8 cellular contexts compared by ENCODE assay signal in the genomic region with DNA sequence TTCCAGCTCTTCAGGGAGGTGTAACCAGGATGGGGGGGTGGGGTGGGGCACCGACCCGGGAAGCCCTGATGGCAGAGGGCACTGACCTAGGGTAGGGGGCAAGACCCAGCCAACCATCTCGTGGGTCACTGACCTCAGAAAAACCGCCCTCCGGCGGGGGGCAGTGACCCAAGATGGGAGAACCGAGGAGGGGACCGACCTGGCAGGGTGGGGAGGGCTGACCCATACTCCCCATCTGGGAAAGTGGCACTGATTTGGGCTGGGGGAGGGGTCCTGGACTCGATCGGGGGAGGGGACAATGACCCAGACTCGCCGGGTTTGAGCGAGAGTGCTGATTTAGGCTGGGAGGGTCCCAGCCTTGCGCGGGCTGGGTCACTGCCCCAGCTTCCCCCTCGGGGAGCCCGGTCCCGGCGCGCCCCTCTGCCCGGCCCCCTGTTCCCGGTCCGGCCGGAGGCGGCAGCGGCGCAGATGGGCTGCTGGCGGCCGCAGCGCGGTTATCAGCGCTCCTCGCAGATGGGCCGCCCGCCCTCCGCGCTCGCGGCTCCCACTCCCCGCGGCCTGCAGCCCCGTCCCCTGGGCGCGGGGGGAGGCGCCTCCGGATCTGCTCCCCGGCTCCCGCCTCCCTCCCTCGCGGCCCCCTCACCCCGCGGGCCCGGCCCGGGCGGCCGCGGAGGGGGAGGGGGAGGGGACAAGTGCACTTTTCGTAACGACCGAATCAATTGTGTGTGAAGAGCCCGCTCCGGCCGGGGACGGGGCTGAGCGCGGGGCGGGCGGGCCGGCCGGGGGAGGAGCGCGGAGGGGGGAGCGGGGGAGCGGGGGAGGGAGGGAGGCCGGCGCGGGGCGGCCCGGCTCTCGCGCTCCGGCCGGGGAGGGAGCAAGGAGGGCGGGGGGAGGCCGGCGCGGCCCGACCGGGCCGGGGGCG. TPM values are rescaled to one million over a fixed set of nuclear protein-coding genes. Genes with fewer than 3 reads are reported as not detected.
DNase-seq lines count a peak whose midpoint lies in the region; ATAC-seq and TF ChIP-seq lines count a peak whose summit lies in the region.

No MANE protein-coding gene starts in this region.

- POLR2A ChIA-PET in HCT116 (lab: Charles Lee): no interaction called here

- BruUV-seq in HCT116 (replicated peaks; lab: Mats Ljungman, UMichigan): no TSS peak

- CTCF ChIA-PET in HCT116 (lab: Charles Lee): no interaction called here

- peak overlapping the region; percentile 90 for H3K4me2 ChIP-seq in HCT116 (ENCODE audit: low read length)

- no peak for TF ChIP-seq EP300 in ovary (IDR thresholded peaks at IDR 0.05)

- H2AFZ ChIP-seq in HCT116 (ENCODE audit: low read depth, low read length, poor library complexity, severe bottlenecking): no peak overlapping the region

- H3K36me3 ChIP-seq in HCT116 (ENCODE audit: control insufficient read depth in 1 of 2, insufficient read depth in 2 of 2, low read length in 2 of 2): no peaks in the 10 kb centered on the region
- no peaks in the 10 kb centered on the region for H3K36me3 ChIP-seq in ovary

- H3K9ac ChIP-seq in HCT116 (ENCODE audit: low read length): peak overlapping the region; percentile 57; the same call in 1 of the 2 replicates

- H3K79me2 ChIP-seq in HCT116 (ENCODE audit: insufficient read depth, low read length): no peaks in the 10 kb centered on the region

- H3K27ac ChIP-seq in HCT116 (ENCODE audit: low read depth, low read length) (peak overlapping the region; percentile 42; the same call in 1 of the 2 replicates), ovary (peak overlapping the region in 1 of 2 donors; percentile 40)

- H3K27me3 ChIP-seq in HCT116 (ENCODE audit: insufficient read depth, low read length): no peaks in the 10 kb centered on the region
- H3K27me3 ChIP-seq in ovary: no peaks in the 10 kb centered on the region

- WGBS in ovary, 3 donors: 4 to 20% (median 5%) methylated on average over 20 to 86 of the region's 91 CpGs

- no peak for TF ChIP-seq POLR2A in HCT116 (IDR thresholded peaks at IDR 0.05; ENCODE audit: borderline replicate concordance, extremely low read depth, insufficient read depth, insufficient read length)
- no peak for TF ChIP-seq POLR2A in ovary (IDR thresholded peaks at IDR 0.05)

- H4K20me1 ChIP-seq in HCT116 (ENCODE audit: insufficient read depth): no peaks in the 10 kb centered on the region

- intact Hi-C loops in HCT116 (cut with micrococcal nuclease): no loop called here
- intact Hi-C loops in ovary (cut with DNase I): no loop called here

- no peak for DNase-seq in AG10803 (ENCODE audit: low read depth)
- DNase-seq in HCT116 (ENCODE audit: low read depth, low spot score): no peak
- peak; percentile 72 for DNase-seq in activated CD8-positive, alpha-beta memory T cell treated with anti-CD3 and anti-CD28 coated beads for 24 hours
- no peak for DNase-seq in fibroblast of the aortic adventitia (ENCODE audit: low read depth)
- DNase-seq in ovary: peak; percentile 26 to 61 (median 56)
- no peak for DNase-seq in KG1 (lab: John Stamatoyannopoulos, UW)
- no peak for DNase-seq in RKO (ENCODE audit: low spot score)

- no peak for TF ChIP-seq RAD21 in HCT116 (IDR thresholded peaks at IDR 0.05; ENCODE audit: low read depth)

- RAD21 ChIA-PET in HCT116 (lab: Charles Lee; ENCODE audit: low non-redundant PET in 1 of 2, low total read pairs in 2 of 2, uncharacterized antibody in 2 of 2, unreplicated experiment in 2 of 2): no interaction called here

- ATAC-seq in HCT116 (peak; percentile 37), GM21619 (IDR thresholded peaks at IDR 0.05; ENCODE audit: unreplicated experiment) (no peak)

- H3K4me1 ChIP-seq in HCT116 (ENCODE audit: control insufficient read depth in 1 of 2, insufficient read depth in 2 of 2, low read length in 2 of 2) (peaks cover 4 to 32% of the 10 kb centered on the region in 2 experiments; a peak in 3 of 4 replicates), ovary (ENCODE audit: insufficient read depth) (peaks cover 6% of the 10 kb centered on the region)

- H3K4me3 ChIP-seq in AG10803 (ENCODE audit: low read length) (peak overlapping the region; percentile 9; the same call in 1 of the 2 replicates), HCT116 (replicated peaks in 1 of 2; ENCODE audit: low read depth in 1 of 2, low read length in 2 of 2) (peak overlapping the region in 1 of 2 experiments; percentile 73; a peak in 1 of 4 replicates), fibroblast of the aortic adventitia (ENCODE audit: low read depth, low read length) (peak overlapping the region; percentile 48), ovary (peak overlapping the region; percentile 52)

- H3K9me3 ChIP-seq in HCT116 (ENCODE audit: control insufficient read depth in 1 of 2, insufficient read depth in 1 of 2, low read depth in 1 of 2, low read length in 2 of 2): no peaks in the 10 kb centered on the region
- no peaks in the 10 kb centered on the region for H3K9me3 ChIP-seq in ovary

- H3K9me2 ChIP-seq in HCT116 (ENCODE audit: insufficient read depth): no peaks in the 10 kb centered on the region

- TF ChIP-seq CTCF in AG10803 (conservative IDR thresholded peaks at IDR 0.05; ENCODE audit: low read length) (no peak), HCT116 (IDR thresholded peaks at IDR 0.05 in 2 of 3, conservative IDR thresholded peaks at IDR 0.05 in 1 of 3; ENCODE audit: borderline replicate concordance in 1 of 3, insufficient read depth in 1 of 3, low read depth in 2 of 3, low read length in 2 of 3) (no peak), fibroblast of the aortic adventitia (IDR thresholded peaks at IDR 0.05; ENCODE audit: insufficient read depth, low read length) (no peak), ovary (IDR thresholded peaks at IDR 0.05) (no peak)

TF ChIP-seq in HCT116, 20 proteins besides CTCF, POLR2A, EP300 and RAD21:
- TF ChIP-seq EZH2phosphoT487 (IDR thresholded peaks at IDR 0.05; ENCODE audit: borderline replicate concordance): no peak
- no peak for TF ChIP-seq JUND (IDR thresholded peaks at IDR 0.05)
- no peak for TF ChIP-seq SP1 (IDR thresholded peaks at IDR 0.05; ENCODE audit: low read depth)
- TF ChIP-seq TCF7L2 (IDR thresholded peaks at IDR 0.05; ENCODE audit: borderline replicate concordance, extremely low read depth, insufficient read depth, insufficient read length): no peak
- no peak for TF ChIP-seq EGR1 (IDR thresholded peaks at IDR 0.05; ENCODE audit: low read depth)
- TF ChIP-seq SIN3A (IDR thresholded peaks at IDR 0.05; ENCODE audit: low read depth): no peak
- TF ChIP-seq EZH2 (IDR thresholded peaks at IDR 0.05): no peak
- TF ChIP-seq YY1 (IDR thresholded peaks at IDR 0.05; ENCODE audit: extremely low read depth, insufficient replicate concordance, low read depth, low read length): no peak
- TF ChIP-seq CBX3 (IDR thresholded peaks at IDR 0.05; ENCODE audit: low read depth): no peak
- no peak for TF ChIP-seq SRF (IDR thresholded peaks at IDR 0.05; ENCODE audit: low read depth)
- TF ChIP-seq, protein P1, sequence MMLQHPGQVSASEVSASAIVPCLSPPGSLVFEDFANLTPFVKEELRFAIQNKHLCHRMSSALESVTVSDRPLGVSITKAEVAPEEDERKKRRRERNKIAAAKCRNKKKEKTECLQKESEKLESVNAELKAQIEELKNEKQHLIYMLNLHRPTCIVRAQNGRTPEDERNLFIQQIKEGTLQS (IDR thresholded peaks at IDR 0.05): no peak
- no peak for TF ChIP-seq ZNF274 (IDR thresholded peaks at IDR 0.05; ENCODE audit: low read depth, low read length)
- TF ChIP-seq, protein P2, sequence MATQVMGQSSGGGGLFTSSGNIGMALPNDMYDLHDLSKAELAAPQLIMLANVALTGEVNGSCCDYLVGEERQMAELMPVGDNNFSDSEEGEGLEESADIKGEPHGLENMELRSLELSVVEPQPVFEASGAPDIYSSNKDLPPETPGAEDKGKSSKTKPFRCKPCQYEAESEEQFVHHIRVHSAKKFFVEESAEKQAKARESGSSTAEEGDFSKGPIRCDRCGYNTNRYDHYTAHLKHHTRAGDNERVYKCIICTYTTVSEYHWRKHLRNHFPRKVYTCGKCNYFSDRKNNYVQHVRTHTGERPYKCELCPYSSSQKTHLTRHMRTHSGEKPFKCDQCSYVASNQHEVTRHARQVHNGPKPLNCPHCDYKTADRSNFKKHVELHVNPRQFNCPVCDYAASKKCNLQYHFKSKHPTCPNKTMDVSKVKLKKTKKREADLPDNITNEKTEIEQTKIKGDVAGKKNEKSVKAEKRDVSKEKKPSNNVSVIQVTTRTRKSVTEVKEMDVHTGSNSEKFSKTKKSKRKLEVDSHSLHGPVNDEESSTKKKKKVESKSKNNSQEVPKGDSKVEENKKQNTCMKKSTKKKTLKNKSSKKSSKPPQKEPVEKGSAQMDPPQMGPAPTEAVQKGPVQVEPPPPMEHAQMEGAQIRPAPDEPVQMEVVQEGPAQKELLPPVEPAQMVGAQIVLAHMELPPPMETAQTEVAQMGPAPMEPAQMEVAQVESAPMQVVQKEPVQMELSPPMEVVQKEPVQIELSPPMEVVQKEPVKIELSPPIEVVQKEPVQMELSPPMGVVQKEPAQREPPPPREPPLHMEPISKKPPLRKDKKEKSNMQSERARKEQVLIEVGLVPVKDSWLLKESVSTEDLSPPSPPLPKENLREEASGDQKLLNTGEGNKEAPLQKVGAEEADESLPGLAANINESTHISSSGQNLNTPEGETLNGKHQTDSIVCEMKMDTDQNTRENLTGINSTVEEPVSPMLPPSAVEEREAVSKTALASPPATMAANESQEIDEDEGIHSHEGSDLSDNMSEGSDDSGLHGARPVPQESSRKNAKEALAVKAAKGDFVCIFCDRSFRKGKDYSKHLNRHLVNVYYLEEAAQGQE (IDR thresholded peaks at IDR 0.05; ENCODE audit: low read depth): no peak

RNA-seq across cellular contexts. Expression of a gene that starts 2.2 kb away (rescaled TPM):
- total RNA-seq in HCT116 (2021; ENCODE audit: unreplicated experiment) (5.9 TPM), fibroblast of the aortic adventitia (ENCODE audit: low replicate concordance) (4.5 and 5.8 TPM in 2 replicates), ovary (10 to 100 TPM in 5 of 7 donors, 1 to 10 TPM in 2; 3.3 to 17.1 (median 10.7) TPM)
- polyA plus RNA-seq in HCT116 (2012): 3.8 and 5.6 TPM in 2 replicates
- polyA plus RNA-seq in ovary: 1 to 10 TPM; 3.8 to 7.6 TPM

Comparison
In these comparisons a context has a peak if more than half of its experiments do, and no peak if none do; other contexts are left out.
1. DNase-seq: peak in activated CD8-positive, alpha-beta memory T cell treated with anti-CD3 and anti-CD28 coated beads for 24 hours (single experiment) and ovary (5 of 5); none in AG10803 (single experiment), HCT116 (single experiment), fibroblast of the aortic adventitia (single experiment), KG1 (single experiment) and RKO (single experiment).